23 cellular contexts compared by ENCODE assay signal in genomic region chr6:89501239-89501638, GRCh38.
DNase-seq lines count a peak whose midpoint lies in the region; ATAC-seq and TF ChIP-seq lines count a peak whose summit lies in the region.
"Had no signal": no experiment of that assay in that cellular context is flagged by ENCODE, and none has a peak within 500 bp of the region (broad histone marks: within the 10 kb centered on the region; RNA-seq: fewer than 3 reads in every experiment).

No MANE protein-coding gene starts in this region.

- no TSS peak for BruUV-seq in MCF 10A (replicated peaks; lab: Mats Ljungman, UMichigan)

- H2AFZ ChIP-seq in SK-N-SH (ENCODE audit: low read depth), result no peak overlapping the region

- no peaks in the 10 kb centered on the region for H4K20me1 ChIP-seq in SK-N-SH (ENCODE audit: insufficient read depth)

- CTCF ChIA-PET in SK-N-SH (lab: Yijun Ruan, JAX), result no interaction called here
- CTCF ChIA-PET in MCF 10A (lab: Yijun Ruan, JAX), result interaction anchor here (0.6 to 0.7 kb wide), 2 partner anchors 129 to 311 kb away, joined by 3 to 7 read pairs; no protein-coding TSS in a partner anchor

- no peak overlapping the region for H3K9ac ChIP-seq in SK-N-SH

- H3K4me3 Mint-ChIP-seq in chondrocyte (ENCODE audit: unreplicated experiment) (no peak overlapping the region), MCF 10A (ENCODE audit: unreplicated experiment) (no peak overlapping the region)
- H3K4me3 Mint-ChIP-seq: activated CD4-positive, alpha-beta T cell treated with anti-CD3 and anti-CD28 coated beads, Interleukin-2, amount 10 ng/mL, durations not matched to agents 24 days and 14 days; effector memory CD8-positive, alpha-beta T cell; neural crest cell had no signal

- whole genome bisulfite sequencing in SK-N-SH (ENCODE audit: low lambda C conversion rate), result 39% methylated on average over 3 of the region's 3 CpGs

- no peaks in the 10 kb centered on the region for H3K9me2 ChIP-seq in SK-N-SH

- H3K9me3 ChIP-seq in SK-N-SH, result no peaks in the 10 kb centered on the region
- H3K9me3 ChIP-seq: A549, prostate gland, spleen had no signal

- no peaks in the 10 kb centered on the region for H3K36me3 ChIP-seq in SK-N-SH (replicated peaks in 1 of 2; ENCODE audit: control insufficient read depth in 1 of 2, insufficient read depth in 2 of 2, low read length in 1 of 2)
- H3K36me3 ChIP-seq: prostate gland, spleen had no signal

- H3K4me3 ChIP-seq in SK-N-SH (ENCODE audit: low read depth in 2 of 2, low read length in 1 of 2), result no peak overlapping the region
- H3K4me3 ChIP-seq: A549, prostate gland, spleen had no signal

- intact Hi-C loops in MCF 10A (cut with micrococcal nuclease), result no loop called here

- ATAC-seq in SK-N-SH treated with all-trans-retinoic acid at 6 μM for 48 hours (peak; percentile 36; the same call in 1 of the 3 replicates), HG03521 (IDR thresholded peaks at IDR 0.05; ENCODE audit: unreplicated experiment) (no peak)
- ATAC-seq: A549; effector memory CD8-positive, alpha-beta T cell had no signal

- H3K27ac ChIP-seq in SK-N-SH (ENCODE audit: low read depth in 2 of 2, low read length in 1 of 2), result no peak overlapping the region
- H3K27ac ChIP-seq: A549, prostate gland, RWPE1, spleen had no signal

- H3K27ac Mint-ChIP-seq in chondrocyte (ENCODE audit: unreplicated experiment) (peak overlapping the region; percentile 76), MCF 10A (ENCODE audit: low read depth, unreplicated experiment) (no peak overlapping the region)
- H3K27ac Mint-ChIP-seq: activated CD4-positive, alpha-beta T cell treated with anti-CD3 and anti-CD28 coated beads, Interleukin-2, amount 10 ng/mL, durations not matched to agents 24 days and 14 days; effector memory CD8-positive, alpha-beta T cell had no signal

- POLR2A ChIA-PET in SK-N-SH (lab: Yijun Ruan, JAX) (no interaction called here), MCF 10A (lab: Yijun Ruan, JAX) (no interaction called here)

- no peak for TF ChIP-seq EP300 in SK-N-SH (IDR thresholded peaks at IDR 0.05; ENCODE audit: borderline replicate concordance in 1 of 2, low read depth in 1 of 2, low read length in 1 of 2)

- no peak for TF ChIP-seq CTCF in SK-N-SH (IDR thresholded peaks at IDR 0.05)
- TF ChIP-seq CTCF in chondrocyte (IDR thresholded peaks at IDR 0.05), result no peak
- TF ChIP-seq CTCF in MCF 10A (IDR thresholded peaks at IDR 0.05; ENCODE audit: unreplicated experiment), result no peak

- TF ChIP-seq RAD21 in SK-N-SH (IDR thresholded peaks at IDR 0.05; ENCODE audit: low read length), result no peak

- H3K4me1 ChIP-seq in SK-N-SH (ENCODE audit: control insufficient read depth in 1 of 2, insufficient read depth in 2 of 2, low read depth in 1 of 2, low read length in 1 of 2), result peaks cover 0 to under 1% of the 10 kb centered on the region in 2 experiments; a peak in 1 of 4 replicates
- H3K4me1 ChIP-seq: A549, prostate gland, spleen had no signal

- no peak for TF ChIP-seq POLR2A in erythroblast (IDR thresholded peaks at IDR 0.05; ENCODE audit: low read length)

- no peaks in the 10 kb centered on the region for H3K36me3 Mint-ChIP-seq in chondrocyte (ENCODE audit: low read depth)
- H3K36me3 Mint-ChIP-seq in MCF 10A (ENCODE audit: insufficient read depth, unreplicated experiment), result no peaks in the 10 kb centered on the region

- no peak overlapping the region for H3K4me2 ChIP-seq in SK-N-SH
- H3K4me2 ChIP-seq: A549 had no signal

- H3K4me1 Mint-ChIP-seq in chondrocyte (ENCODE audit: low read depth) (peaks cover 22% of the 10 kb centered on the region), MCF 10A (ENCODE audit: insufficient read depth, unreplicated experiment) (no peaks in the 10 kb centered on the region)
- H3K4me1 Mint-ChIP-seq: activated CD4-positive, alpha-beta T cell treated with anti-CD3 and anti-CD28 coated beads, Interleukin-2, amount 10 ng/mL, durations not matched to agents 24 days and 14 days had no signal

- no peaks in the 10 kb centered on the region for H3F3A ChIP-seq in SK-N-SH (replicated peaks; ENCODE audit: insufficient read depth)

- H3K9me3 Mint-ChIP-seq in chondrocyte (ENCODE audit: low read depth) (no peaks in the 10 kb centered on the region), MCF 10A (ENCODE audit: unreplicated experiment) (no peaks in the 10 kb centered on the region)
- H3K9me3 Mint-ChIP-seq: activated CD4-positive, alpha-beta T cell treated with anti-CD3 and anti-CD28 coated beads, Interleukin-2, amount 10 ng/mL, durations not matched to agents 24 days and 14 days; effector memory CD8-positive, alpha-beta T cell; neural crest cell had no signal

- DNase-seq in SK-N-SH (no peak), chondrocyte (ENCODE audit: low spot score) (no peak), iris pigment epithelial cell (ENCODE audit: low read depth) (peak; percentile 7), erythroblast (lab: John Stamatoyannopoulos, UW) (no peak), LoVo (ENCODE audit: low spot score) (no peak), MCF 10A (ENCODE audit: unreplicated experiment) (no peak)
- DNase-seq: activated CD4-positive, alpha-beta T cell treated with anti-CD3 and anti-CD28 coated beads, Interleukin-2, amount 10 ng/mL, durations not matched to agents 24 days and 14 days; activated CD8-positive, alpha-beta memory T cell treated with anti-CD3 and anti-CD28 coated beads, Interleukin-2, amount 50 U/mL, for 4 hours; activated effector memory CD4-positive, alpha-beta T cell treated with Interleukin-2 at 50 U/mL for 16 hours; C1 segment of cervical spinal cord; effector memory CD8-positive, alpha-beta T cell; mesenchymal stem cell; NCI-H1694; NCI-H226; spleen; stimulated activated CD8-positive, alpha-beta memory T cell treated with anti-CD3 and anti-CD28 coated beads, Interleukin-4, amount 100 ng/mL, for 48 hours; SW 1271 had no signal

- no peaks in the 10 kb centered on the region for H3K79me2 ChIP-seq in SK-N-SH (ENCODE audit: insufficient read depth)

- no peaks in the 10 kb centered on the region for H3K27me3 Mint-ChIP-seq in chondrocyte (ENCODE audit: low read depth)
- H3K27me3 Mint-ChIP-seq in MCF 10A (ENCODE audit: insufficient read depth, unreplicated experiment), result peaks cover 37% of the 10 kb centered on the region
- H3K27me3 Mint-ChIP-seq: effector memory CD8-positive, alpha-beta T cell had no signal

- no peaks in the 10 kb centered on the region for H3K27me3 ChIP-seq in SK-N-SH (ENCODE audit: insufficient read depth)
- H3K27me3 ChIP-seq: spleen had no signal

TF ChIP-seq in SK-N-SH treated with all-trans-retinoic acid at 6 μM for 48 hours, 23 proteins besides CTCF, POLR2A, EP300 and RAD21 (continues in another document):
- no peak for TF ChIP-seq CSRNP3 (CRISPR knock-in tag; IDR thresholded peaks at IDR 0.05)
- no peak for TF ChIP-seq RARB (CRISPR knock-in tag; IDR thresholded peaks at IDR 0.05)
- no peak for TF ChIP-seq ARNTL (CRISPR knock-in tag; IDR thresholded peaks at IDR 0.05; ENCODE audit: borderline replicate concordance, low read depth)
- no peak for TF ChIP-seq ZFP30 (CRISPR knock-in tag; IDR thresholded peaks at IDR 0.05)
- no peak for TF ChIP-seq ZNF8 (CRISPR knock-in tag; IDR thresholded peaks at IDR 0.05)

TF ChIP-seq in SK-N-SH, 30 proteins besides CTCF, POLR2A, EP300 and RAD21:
- TF ChIP-seq POLR2AphosphoS5 (IDR thresholded peaks at IDR 0.05; ENCODE audit: low read depth, low read length), result no peak
- no peak for TF ChIP-seq SIN3A (IDR thresholded peaks at IDR 0.05; ENCODE audit: borderline replicate concordance, low read depth, low read length)
- TF ChIP-seq, protein P1, sequence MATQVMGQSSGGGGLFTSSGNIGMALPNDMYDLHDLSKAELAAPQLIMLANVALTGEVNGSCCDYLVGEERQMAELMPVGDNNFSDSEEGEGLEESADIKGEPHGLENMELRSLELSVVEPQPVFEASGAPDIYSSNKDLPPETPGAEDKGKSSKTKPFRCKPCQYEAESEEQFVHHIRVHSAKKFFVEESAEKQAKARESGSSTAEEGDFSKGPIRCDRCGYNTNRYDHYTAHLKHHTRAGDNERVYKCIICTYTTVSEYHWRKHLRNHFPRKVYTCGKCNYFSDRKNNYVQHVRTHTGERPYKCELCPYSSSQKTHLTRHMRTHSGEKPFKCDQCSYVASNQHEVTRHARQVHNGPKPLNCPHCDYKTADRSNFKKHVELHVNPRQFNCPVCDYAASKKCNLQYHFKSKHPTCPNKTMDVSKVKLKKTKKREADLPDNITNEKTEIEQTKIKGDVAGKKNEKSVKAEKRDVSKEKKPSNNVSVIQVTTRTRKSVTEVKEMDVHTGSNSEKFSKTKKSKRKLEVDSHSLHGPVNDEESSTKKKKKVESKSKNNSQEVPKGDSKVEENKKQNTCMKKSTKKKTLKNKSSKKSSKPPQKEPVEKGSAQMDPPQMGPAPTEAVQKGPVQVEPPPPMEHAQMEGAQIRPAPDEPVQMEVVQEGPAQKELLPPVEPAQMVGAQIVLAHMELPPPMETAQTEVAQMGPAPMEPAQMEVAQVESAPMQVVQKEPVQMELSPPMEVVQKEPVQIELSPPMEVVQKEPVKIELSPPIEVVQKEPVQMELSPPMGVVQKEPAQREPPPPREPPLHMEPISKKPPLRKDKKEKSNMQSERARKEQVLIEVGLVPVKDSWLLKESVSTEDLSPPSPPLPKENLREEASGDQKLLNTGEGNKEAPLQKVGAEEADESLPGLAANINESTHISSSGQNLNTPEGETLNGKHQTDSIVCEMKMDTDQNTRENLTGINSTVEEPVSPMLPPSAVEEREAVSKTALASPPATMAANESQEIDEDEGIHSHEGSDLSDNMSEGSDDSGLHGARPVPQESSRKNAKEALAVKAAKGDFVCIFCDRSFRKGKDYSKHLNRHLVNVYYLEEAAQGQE (IDR thresholded peaks at IDR 0.05; ENCODE audit: low read depth, low read length), result no peak
- no peak for TF ChIP-seq RFX5 (IDR thresholded peaks at IDR 0.05; ENCODE audit: low read length)
- no peak for TF ChIP-seq SMC3 (IDR thresholded peaks at IDR 0.05; ENCODE audit: low read depth, low read length)
- no peak for TF ChIP-seq FOXM1 (IDR thresholded peaks at IDR 0.05; ENCODE audit: low read depth)
- TF ChIP-seq, protein P2, sequence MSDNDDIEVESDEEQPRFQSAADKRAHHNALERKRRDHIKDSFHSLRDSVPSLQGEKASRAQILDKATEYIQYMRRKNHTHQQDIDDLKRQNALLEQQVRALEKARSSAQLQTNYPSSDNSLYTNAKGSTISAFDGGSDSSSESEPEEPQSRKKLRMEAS (IDR thresholded peaks at IDR 0.05; ENCODE audit: low read depth), result no peak
